1 cellular context compared by ENCODE assay signal in the genomic region with DNA sequence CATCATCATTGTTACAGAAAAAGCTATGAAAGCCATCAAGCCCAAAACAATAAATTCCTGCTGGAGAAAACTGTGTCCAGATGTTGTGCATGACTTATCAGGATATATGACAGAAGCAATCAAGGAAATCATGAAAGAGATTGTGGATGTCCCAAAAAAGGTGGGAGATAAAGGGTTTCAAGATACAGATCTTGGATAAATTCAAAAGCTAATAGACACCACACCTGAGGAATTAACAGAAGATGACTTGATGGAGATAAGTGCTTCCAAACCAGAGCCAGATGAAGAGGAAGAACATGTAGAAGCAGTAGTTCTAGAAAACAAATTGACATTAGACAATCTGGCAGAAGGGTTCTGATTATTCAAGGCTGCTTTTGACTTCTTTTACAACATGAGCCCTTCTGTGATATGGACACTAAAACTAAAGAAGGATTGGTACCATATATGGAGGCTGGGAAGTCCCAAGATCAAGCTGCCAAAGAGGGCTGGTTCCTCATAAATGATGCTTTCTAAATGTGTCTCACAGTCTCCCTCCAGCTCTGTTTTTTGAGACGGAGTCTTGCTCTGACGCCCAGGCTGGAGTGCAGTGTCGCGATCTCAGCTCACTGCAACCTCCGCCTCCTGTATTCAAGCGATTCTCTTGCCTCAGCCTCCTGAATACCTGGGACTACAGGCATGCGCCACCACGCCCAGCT.
TF ChIP-seq lines count a peak whose summit lies in the region.

No MANE protein-coding gene starts in this region.

TF ChIP-seq in WTC11, 78 proteins besides CTCF, POLR2A, EP300 and RAD21 (continued from another document):
- TF ChIP-seq, protein P1, sequence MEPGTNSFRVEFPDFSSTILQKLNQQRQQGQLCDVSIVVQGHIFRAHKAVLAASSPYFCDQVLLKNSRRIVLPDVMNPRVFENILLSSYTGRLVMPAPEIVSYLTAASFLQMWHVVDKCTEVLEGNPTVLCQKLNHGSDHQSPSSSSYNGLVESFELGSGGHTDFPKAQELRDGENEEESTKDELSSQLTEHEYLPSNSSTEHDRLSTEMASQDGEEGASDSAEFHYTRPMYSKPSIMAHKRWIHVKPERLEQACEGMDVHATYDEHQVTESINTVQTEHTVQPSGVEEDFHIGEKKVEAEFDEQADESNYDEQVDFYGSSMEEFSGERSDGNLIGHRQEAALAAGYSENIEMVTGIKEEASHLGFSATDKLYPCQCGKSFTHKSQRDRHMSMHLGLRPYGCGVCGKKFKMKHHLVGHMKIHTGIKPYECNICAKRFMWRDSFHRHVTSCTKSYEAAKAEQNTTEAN (CRISPR knock-in tag; IDR thresholded peaks at IDR 0.05) = no peak
TF ChIP-seq in WTC11: peak in this region for 0.
